9 cellular contexts compared by ENCODE assay signal in genomic region chr4:153555730-153556440, GRCh38.
DNase-seq lines count a peak whose midpoint lies in the region; TF ChIP-seq lines count a peak whose summit lies in the region.
"Had no signal": no experiment of that assay in that cellular context is flagged by ENCODE, and none has a peak within 500 bp of the region (broad histone marks: within the 10 kb centered on the region; RNA-seq: fewer than 3 reads in every experiment).

No MANE protein-coding gene starts in this region.

- intact Hi-C loops in head of caudate nucleus (cut with DNase I), result loop anchor here (5.0 kb wide), 1 partner anchor 89 kb away; the partner anchor contains the start of gene TMEM131L

- no peak for TF ChIP-seq CTCF in neutrophil (IDR thresholded peaks at IDR 0.05)

- no peak for TF ChIP-seq POLR2A in erythroblast (IDR thresholded peaks at IDR 0.05; ENCODE audit: low read length)

- no peaks in the 10 kb centered on the region for H3K27me3 ChIP-seq in neutrophil
- H3K27me3 ChIP-seq: Peyer's patch had no signal

- no peaks in the 10 kb centered on the region for H3K9me3 ChIP-seq in neutrophil
- H3K9me3 ChIP-seq: Peyer's patch had no signal

- peak overlapping the region; percentile 13 for H3K27ac ChIP-seq in neutrophil
- H3K27ac ChIP-seq: Peyer's patch had no signal

- DNase-seq in AG08396 (ENCODE audit: low spot score) (peak; percentile 40), RPMI7951 (ENCODE audit: low read depth) (peak; percentile 71), fibroblast of the conjunctiva (ENCODE audit: low read depth) (peak; percentile 72), NCI-H1694 (lab: John Stamatoyannopoulos, UW) (no peak), NCI-H1417 (lab: John Stamatoyannopoulos, UW) (no peak), erythroblast (lab: John Stamatoyannopoulos, UW) (no peak), head of caudate nucleus (no peak)
- DNase-seq: Peyer's patch had no signal

- H3K4me3 ChIP-seq in neutrophil (ENCODE audit: low read depth in 1 of 2, low read length in 1 of 2), result no peak overlapping the region
- H3K4me3 ChIP-seq: Peyer's patch had no signal

- H3K36me3 ChIP-seq in neutrophil, result peaks cover 38% of the 10 kb centered on the region
- H3K36me3 ChIP-seq: Peyer's patch had no signal

- H3K4me1 ChIP-seq in neutrophil (ENCODE audit: control insufficient read depth in 1 of 2, insufficient read depth in 1 of 2, low read depth in 1 of 2, low read length in 1 of 2), result peaks cover 26 to 28% of the 10 kb centered on the region in 2 experiments
- H3K4me1 ChIP-seq: Peyer's patch had no signal

Comparison
In these comparisons a context has a peak if more than half of its experiments do, and no peak if none do; other contexts are left out.
1. DNase-seq: peak in AG08396 (single experiment), RPMI7951 (single experiment) and fibroblast of the conjunctiva (single experiment); none in NCI-H1694 (single experiment), NCI-H1417 (0 of 3), erythroblast (0 of 2) and head of caudate nucleus (0 of 42).